29 cellular contexts compared by ENCODE assay signal in the genomic region with DNA sequence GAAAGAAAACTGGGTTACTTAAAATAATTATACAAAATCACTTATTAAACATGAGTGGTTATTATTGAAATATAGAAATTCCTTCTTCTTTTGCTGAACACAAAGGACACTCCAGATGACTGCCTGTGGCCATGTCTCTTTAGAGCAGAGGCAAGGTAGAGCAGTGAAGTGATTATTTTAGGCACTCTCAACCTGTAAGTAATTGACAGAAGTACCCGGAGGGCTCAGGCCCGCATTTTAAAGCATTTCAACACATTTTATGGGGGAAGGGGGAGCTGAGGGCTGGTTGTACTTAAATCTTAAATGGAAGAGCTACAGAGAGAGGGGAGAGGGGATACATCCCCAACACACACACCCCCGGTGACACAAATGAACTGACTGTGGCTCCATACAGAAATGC. TPM values are rescaled to one million over a fixed set of nuclear protein-coding genes. Genes with fewer than 3 reads are reported as not detected.
"Had no signal": no experiment of that assay in that cellular context is flagged by ENCODE, and none has a peak within 500 bp of the region (broad histone marks: within the 10 kb centered on the region; RNA-seq: fewer than 3 reads in every experiment).

No MANE protein-coding gene starts in this region.

- H3K36me3 ChIP-seq: breast epithelium, pancreas, suprapubic skin had no signal

- H3K4me1 ChIP-seq: breast epithelium, esophagus muscularis mucosa, pancreas, psoas muscle, right atrium auricular region, suprapubic skin, tibial nerve had no signal

- H3K36me3 Mint-ChIP-seq: activated naive CD4-positive, alpha-beta T cell treated with anti-CD3 and anti-CD28 coated beads, Interleukin-2, amount 50 U/mL, for 24 hours; memory B cell; naive thymus-derived CD8-positive, alpha-beta T cell had no signal

- H3K4me3 Mint-ChIP-seq: activated CD4-positive, alpha-beta memory T cell treated with anti-CD3 and anti-CD28 coated beads, Interleukin-2, amount 10 ng/mL, durations not matched to agents 7 days and 5 days; activated CD4-positive, alpha-beta T cell treated with anti-CD3 and anti-CD28 coated beads, Interleukin-2, amount 10 ng/mL, durations not matched to agents 7 days and 5 days; activated naive CD4-positive, alpha-beta T cell treated with anti-CD3 and anti-CD28 coated beads, Interleukin-2, amount 50 U/mL, for 24 hours; activated naive CD8-positive, alpha-beta T cell treated with anti-CD3 and anti-CD28 coated beads, Interleukin-2, amount 50 U/mL, for 24 hours; activated T-cell treated with anti-CD3 and anti-CD28 coated beads, Interleukin-2, amount 50 U/mL, for 24 hours; activated T-helper 17 cell treated with anti-CD3 and anti-CD28 coated beads, Interleukin-2, amount 50 U/mL, for 72 hours; central memory CD8-positive, alpha-beta T cell; dendritic cell treated with granulocyte-macrophage colony-stimulating factor and Interleukin-4, amounts not matched to agents 40 ng/mL and 50 ng/mL, for 4 days; memory B cell; naive thymus-derived CD8-positive, alpha-beta T cell; neural crest cell; T-helper 17 cell had no signal

- DNase-seq: activated CD4-positive, alpha-beta memory T cell treated with anti-CD3 and anti-CD28 coated beads, Interleukin-2, amount 10 ng/mL, durations not matched to agents 7 days and 5 days; activated CD4-positive, alpha-beta T cell treated with anti-CD3 and anti-CD28 coated beads for 1 hour; activated CD4-positive, alpha-beta T cell treated with anti-CD3 and anti-CD28 coated beads, Interleukin-2, amount 10 ng/mL, durations not matched to agents 7 days and 5 days; activated CD8-positive, alpha-beta memory T cell treated with anti-CD3 and anti-CD28 coated beads, Interleukin-2, amount 50 U/mL, for 48 hours; activated gamma-delta T cell treated with Interleukin-2 at 50 U/mL for 16 hours; activated naive CD8-positive, alpha-beta T cell treated with anti-CD3 and anti-CD28 coated beads, Interleukin-2, amount 50 U/mL, for 24 hours; activated T-cell treated with anti-CD3 and anti-CD28 coated beads, Interleukin-2, amount 50 U/mL, for 24 hours; amygdala; foreskin melanocyte; left cardiac atrium; naive thymus-derived CD8-positive, alpha-beta T cell; nucleus accumbens; pancreas; psoas muscle; stimulated activated naive CD4-positive, alpha-beta T cell; T-helper 17 cell had no signal

- H3K27me3 ChIP-seq: breast epithelium, esophagus muscularis mucosa, pancreas, right atrium auricular region, suprapubic skin, tibial nerve had no signal

- ATAC-seq: activated naive CD8-positive, alpha-beta T cell treated with anti-CD3 and anti-CD28 coated beads, Interleukin-2, amount 50 U/mL, for 24 hours; activated T-helper 17 cell treated with anti-CD3 and anti-CD28 coated beads, Interleukin-2, amount 50 U/mL, for 72 hours; left cardiac atrium; naive thymus-derived CD8-positive, alpha-beta T cell; pancreas; psoas muscle; T-helper 17 cell had no signal

- H3K9me3 Mint-ChIP-seq: activated CD4-positive, alpha-beta memory T cell treated with anti-CD3 and anti-CD28 coated beads, Interleukin-2, amount 10 ng/mL, durations not matched to agents 7 days and 5 days; activated CD4-positive, alpha-beta T cell treated with anti-CD3 and anti-CD28 coated beads, Interleukin-2, amount 10 ng/mL, durations not matched to agents 7 days and 5 days; activated naive CD4-positive, alpha-beta T cell treated with anti-CD3 and anti-CD28 coated beads, Interleukin-2, amount 50 U/mL, for 24 hours; activated naive CD8-positive, alpha-beta T cell treated with anti-CD3 and anti-CD28 coated beads, Interleukin-2, amount 50 U/mL, for 24 hours; activated T-cell treated with anti-CD3 and anti-CD28 coated beads, Interleukin-2, amount 50 U/mL, for 24 hours; activated T-helper 17 cell treated with anti-CD3 and anti-CD28 coated beads, Interleukin-2, amount 50 U/mL, for 72 hours; central memory CD8-positive, alpha-beta T cell; dendritic cell treated with granulocyte-macrophage colony-stimulating factor and Interleukin-4, amounts not matched to agents 40 ng/mL and 50 ng/mL, for 4 days; memory B cell; naive thymus-derived CD8-positive, alpha-beta T cell; neural crest cell had no signal

- H3K27me3 Mint-ChIP-seq: activated CD4-positive, alpha-beta T cell treated with anti-CD3 and anti-CD28 coated beads, Interleukin-2, amount 10 ng/mL, durations not matched to agents 7 days and 5 days; activated naive CD4-positive, alpha-beta T cell treated with anti-CD3 and anti-CD28 coated beads, Interleukin-2, amount 50 U/mL, for 24 hours; activated naive CD8-positive, alpha-beta T cell treated with anti-CD3 and anti-CD28 coated beads, Interleukin-2, amount 50 U/mL, for 24 hours; activated T-cell treated with anti-CD3 and anti-CD28 coated beads, Interleukin-2, amount 50 U/mL, for 24 hours; activated T-helper 17 cell treated with anti-CD3 and anti-CD28 coated beads, Interleukin-2, amount 50 U/mL, for 72 hours; central memory CD8-positive, alpha-beta T cell; dendritic cell treated with granulocyte-macrophage colony-stimulating factor and Interleukin-4, amounts not matched to agents 40 ng/mL and 50 ng/mL, for 4 days; memory B cell; naive thymus-derived CD8-positive, alpha-beta T cell; T-helper 17 cell had no signal

- H3K9me3 ChIP-seq: breast epithelium, esophagus muscularis mucosa, pancreas, psoas muscle, right atrium auricular region, suprapubic skin, tibial nerve had no signal

- H3K4me3 ChIP-seq: breast epithelium, esophagus muscularis mucosa, pancreas, psoas muscle, right atrium auricular region, suprapubic skin, tibial nerve had no signal

- H3K27ac Mint-ChIP-seq: activated CD4-positive, alpha-beta memory T cell treated with anti-CD3 and anti-CD28 coated beads, Interleukin-2, amount 10 ng/mL, durations not matched to agents 7 days and 5 days; activated CD4-positive, alpha-beta T cell treated with anti-CD3 and anti-CD28 coated beads, Interleukin-2, amount 10 ng/mL, durations not matched to agents 7 days and 5 days; activated naive CD4-positive, alpha-beta T cell treated with anti-CD3 and anti-CD28 coated beads, Interleukin-2, amount 50 U/mL, for 24 hours; activated naive CD8-positive, alpha-beta T cell treated with anti-CD3 and anti-CD28 coated beads, Interleukin-2, amount 50 U/mL, for 24 hours; activated T-cell treated with anti-CD3 and anti-CD28 coated beads, Interleukin-2, amount 50 U/mL, for 24 hours; activated T-helper 17 cell treated with anti-CD3 and anti-CD28 coated beads, Interleukin-2, amount 50 U/mL, for 72 hours; dendritic cell treated with granulocyte-macrophage colony-stimulating factor and Interleukin-4, amounts not matched to agents 40 ng/mL and 50 ng/mL, for 4 days; memory B cell; naive thymus-derived CD8-positive, alpha-beta T cell; T-helper 17 cell had no signal

- H3K4me1 Mint-ChIP-seq: activated CD4-positive, alpha-beta memory T cell treated with anti-CD3 and anti-CD28 coated beads, Interleukin-2, amount 10 ng/mL, durations not matched to agents 7 days and 5 days; activated CD4-positive, alpha-beta T cell treated with anti-CD3 and anti-CD28 coated beads, Interleukin-2, amount 10 ng/mL, durations not matched to agents 7 days and 5 days; activated naive CD4-positive, alpha-beta T cell treated with anti-CD3 and anti-CD28 coated beads, Interleukin-2, amount 50 U/mL, for 24 hours; activated naive CD8-positive, alpha-beta T cell treated with anti-CD3 and anti-CD28 coated beads, Interleukin-2, amount 50 U/mL, for 24 hours; central memory CD8-positive, alpha-beta T cell; memory B cell; naive thymus-derived CD8-positive, alpha-beta T cell; T-helper 17 cell had no signal

- H3K27ac ChIP-seq: breast epithelium, esophagus muscularis mucosa, pancreas, psoas muscle, right atrium auricular region, suprapubic skin, tibial nerve had no signal

RNA-seq across cellular contexts. Expression of a gene that starts 42.7 kb away (rescaled TPM):
- total RNA-seq: glomerular endothelial cell, neural crest cell had no signal
- polyA plus RNA-seq: keratinocyte had no signal
